9 cellular contexts compared by ENCODE assay signal in the genomic region with DNA sequence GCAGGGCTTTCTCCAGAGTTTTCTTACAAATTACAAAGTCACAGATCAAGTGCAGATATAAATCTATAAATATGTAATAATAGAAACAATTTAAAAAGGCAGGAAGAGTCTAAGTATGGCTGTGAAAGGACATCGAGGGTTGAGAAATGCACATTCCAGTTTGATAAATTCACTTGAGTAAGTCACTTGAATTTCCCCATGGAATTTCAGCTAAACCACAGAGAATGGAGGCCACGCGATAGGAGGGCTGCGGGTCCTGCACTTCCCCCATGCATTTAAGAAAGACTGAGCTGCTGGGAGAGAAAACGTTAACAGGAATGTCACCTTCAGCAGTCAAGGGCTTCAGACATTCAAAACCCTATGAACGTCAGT. TPM values are rescaled to one million over a fixed set of nuclear protein-coding genes. Genes with fewer than 3 reads are reported as not detected.
DNase-seq lines count a peak whose midpoint lies in the region; ATAC-seq, FAIRE-seq and TF ChIP-seq lines count a peak whose summit lies in the region.
"Had no signal": no experiment of that assay in that cellular context is flagged by ENCODE, and none has a peak within 500 bp of the region (broad histone marks: within the 10 kb centered on the region; RNA-seq: fewer than 3 reads in every experiment).

No MANE protein-coding gene starts in this region.

- H3K27ac Mint-ChIP-seq in CD4-positive, CD25-positive, alpha-beta regulatory T cell: no peak overlapping the region

- H3K4me1 Mint-ChIP-seq in CD4-positive, CD25-positive, alpha-beta regulatory T cell: peaks cover 5 to 39% (median 29%) of the 10 kb centered on the region in 4 donors

- H3K4me1 ChIP-seq in CD4-positive, CD25-positive, alpha-beta regulatory T cell (ENCODE audit: control insufficient read depth, insufficient read depth, low read length, poor library complexity, severe bottlenecking): peaks cover 12% of the 10 kb centered on the region

- no peak for TF ChIP-seq POLR2A in GM12892 (IDR thresholded peaks at IDR 0.05; ENCODE audit: low read depth, low read length)

- no peaks in the 10 kb centered on the region for H3K9me3 ChIP-seq in CD4-positive, CD25-positive, alpha-beta regulatory T cell (ENCODE audit: control insufficient read depth in 2 of 2, low read length in 2 of 2)

- H3K4me3 ChIP-seq in CD4-positive, CD25-positive, alpha-beta regulatory T cell (ENCODE audit: low read depth, low read length): no peak overlapping the region
- no peak overlapping the region for H3K4me3 ChIP-seq in dorsolateral prefrontal cortex

- no peak for FAIRE-seq in GM12892 (lab: Jason Lieb, UNC)
- FAIRE-seq: TTC549 had no signal

- H3K4me3 Mint-ChIP-seq in CD4-positive, CD25-positive, alpha-beta regulatory T cell: peak overlapping the region in 1 of 4 donors; percentile 30

- intact Hi-C loops in dorsolateral prefrontal cortex (cut with DNase I): no loop called here

- no peak for ATAC-seq in CD4-positive, CD25-positive, alpha-beta regulatory T cell (ENCODE audit: low read depth in 2 of 2)
- ATAC-seq in omental fat pad (ENCODE audit: low FRiP score): no peak
- ATAC-seq in GM19035 (IDR thresholded peaks at IDR 0.05; ENCODE audit: unreplicated experiment): no peak

- no peaks in the 10 kb centered on the region for H3K27me3 ChIP-seq in CD4-positive, CD25-positive, alpha-beta regulatory T cell (ENCODE audit: control insufficient read depth, insufficient read depth, low read length)
- no peaks in the 10 kb centered on the region for H3K27me3 ChIP-seq in dorsolateral prefrontal cortex

- H3K27me3 Mint-ChIP-seq in CD4-positive, CD25-positive, alpha-beta regulatory T cell: no peaks in the 10 kb centered on the region

- H3K36me3 Mint-ChIP-seq in CD4-positive, CD25-positive, alpha-beta regulatory T cell: peaks cover 59% of the 10 kb centered on the region

- peaks cover 70% of the 10 kb centered on the region for H3K36me3 ChIP-seq in CD4-positive, CD25-positive, alpha-beta regulatory T cell (ENCODE audit: control insufficient read depth, insufficient read depth, low read length)

- no peak for DNase-seq in CD4-positive, CD25-positive, alpha-beta regulatory T cell
- DNase-seq in NCI-H226 (peak; percentile 75), dorsolateral prefrontal cortex (no peak), omental fat pad (ENCODE audit: low spot score) (peak; percentile 18), cerebellar cortex (ENCODE audit: low spot score) (no peak), NCI-H1694 treated with DMSO at 0.1 percent for 48 hours (lab: John Stamatoyannopoulos, UW) (no peak), GM12892 (ENCODE audit: insufficient read length) (no peak)

- TF ChIP-seq CTCF in dorsolateral prefrontal cortex (IDR thresholded peaks at IDR 0.05 in 54 of 56, conservative IDR thresholded peaks at IDR 0.05 in 2 of 56; ENCODE audit: low read depth in 1 of 56, partially characterized antibody in 56 of 56) (no peak), omental fat pad (IDR thresholded peaks at IDR 0.05) (no peak)

- H3K9me3 Mint-ChIP-seq in CD4-positive, CD25-positive, alpha-beta regulatory T cell: no peaks in the 10 kb centered on the region

- H3K27ac ChIP-seq in CD4-positive, CD25-positive, alpha-beta regulatory T cell (ENCODE audit: insufficient read depth, low read length, poor library complexity, severe bottlenecking): peak overlapping the region; percentile 2
- peak overlapping the region in 34 of 59 donors; percentile 14 to 81 (median 49) for H3K27ac ChIP-seq in dorsolateral prefrontal cortex

RNA-seq across cellular contexts. Expression of a gene that starts 6.1 kb away (rescaled TPM):
- 5.0 TPM for total RNA-seq in CD4-positive, CD25-positive, alpha-beta regulatory T cell
- polyA plus RNA-seq in CD4-positive, CD25-positive, alpha-beta regulatory T cell: 1 to 10 TPM; 2.2 to 8.8 (median 5.4) TPM
- 100 to 1,000 TPM in 82 of 120 experiments, 10 to 100 TPM in 38; 68.5 to 146 (median 109) TPM for total RNA-seq in dorsolateral prefrontal cortex
- total RNA-seq in omental fat pad: 100 to 1,000 TPM; 150 to 231 (median 194) TPM
- polyA plus RNA-seq in GM12892 (2012; ENCODE audit: missing spikeins): 1.00 TPM

RNA-seq across cellular contexts. Expression of a gene that starts 9.6 kb away (rescaled TPM):
- 124 TPM for total RNA-seq in CD4-positive, CD25-positive, alpha-beta regulatory T cell
- polyA plus RNA-seq in CD4-positive, CD25-positive, alpha-beta regulatory T cell: 10 to 100 TPM; 21.0 to 38.3 (median 33.6) TPM
- total RNA-seq in dorsolateral prefrontal cortex: 100 to 1,000 TPM in 1 of 120 experiments, 10 to 100 TPM in 119; 22.0 to 110 (median 35.8) TPM
- total RNA-seq in omental fat pad: 10 to 100 TPM; 17.7 to 40.4 (median 30.4) TPM
- 23.8 TPM for polyA plus RNA-seq in GM12892 (2012; ENCODE audit: missing spikeins)

RNA-seq across cellular contexts. Expression of a gene that starts 9.8 kb away (rescaled TPM):
- total RNA-seq in CD4-positive, CD25-positive, alpha-beta regulatory T cell: 44.1 TPM
- polyA plus RNA-seq in CD4-positive, CD25-positive, alpha-beta regulatory T cell: 100 to 1,000 TPM; 130 to 175 (median 162) TPM
- 10 to 100 TPM; 12.5 to 29.2 (median 18.7) TPM for total RNA-seq in dorsolateral prefrontal cortex
- 10 to 100 TPM; 13.6 to 30.2 (median 26.9) TPM for total RNA-seq in omental fat pad
- polyA plus RNA-seq in GM12892 (2012; ENCODE audit: missing spikeins): 40.1 TPM

RNA-seq across cellular contexts. Expression of a gene that starts 20.3 kb away (rescaled TPM):
- total RNA-seq in CD4-positive, CD25-positive, alpha-beta regulatory T cell: 444 TPM
- 100 to 1,000 TPM in 1 of 4 donors, 10 to 100 TPM in 3; 86.0 to 113 (median 93.7) TPM for polyA plus RNA-seq in CD4-positive, CD25-positive, alpha-beta regulatory T cell
- total RNA-seq in dorsolateral prefrontal cortex (100 to 1,000 TPM in 112 of 120 experiments, 10 to 100 TPM in 8; 73.8 to 169 (median 128) TPM), omental fat pad (100 to 1,000 TPM; 208 to 463 (median 244) TPM)
- polyA plus RNA-seq in GM12892 (2012; ENCODE audit: missing spikeins): 250 TPM

RNA-seq across cellular contexts. Expression of a gene that starts 21.1 kb away (rescaled TPM):
- total RNA-seq in CD4-positive, CD25-positive, alpha-beta regulatory T cell: 45.6 TPM
- polyA plus RNA-seq in CD4-positive, CD25-positive, alpha-beta regulatory T cell: 10 to 100 TPM; 22.3 to 38.5 (median 26.1) TPM
- 10 to 100 TPM; 33.8 to 73.3 (median 51.7) TPM for total RNA-seq in dorsolateral prefrontal cortex
- 10 to 100 TPM; 17.9 to 38.9 (median 26.3) TPM for total RNA-seq in omental fat pad
- 10.9 TPM for polyA plus RNA-seq in GM12892 (2012; ENCODE audit: missing spikeins)

Comparison
In these comparisons a context has a peak if more than half of its experiments do, and no peak if none do; other contexts are left out.
1. DNase-seq: peak in NCI-H226 (single experiment) and omental fat pad (single experiment); none in CD4-positive, CD25-positive, alpha-beta regulatory T cell (0 of 3), dorsolateral prefrontal cortex (0 of 10), cerebellar cortex (single experiment), NCI-H1694 treated with DMSO at 0.1 percent for 48 hours (single experiment) and GM12892 (single experiment).
2. RNA of a gene that starts 6.1 kb away (total RNA-seq): 150 to 231 TPM in omental fat pad and 68.5 to 146 TPM in dorsolateral prefrontal cortex; 5.0 TPM in CD4-positive, CD25-positive, alpha-beta regulatory T cell (single experiment); every median in the first group is over 10 times any median in the second.